ENCODE assay signal across 28 cellular contexts in genomic region chr3:152891678-152892077, GRCh38.
"Had no signal": no experiment of that assay in that cellular context is flagged by ENCODE, and none has a peak within 500 bp of the region (broad histone marks: within the 10 kb centered on the region; RNA-seq: fewer than 3 reads in every experiment).

No MANE protein-coding gene starts in this region.

- H3K36me3 ChIP-seq: colonic mucosa, esophagus muscularis mucosa, gastrocnemius medialis, gastroesophageal sphincter, heart left ventricle, heart right ventricle had no signal

- H3K27me3 ChIP-seq: colonic mucosa, esophagus muscularis mucosa, esophagus squamous epithelium, foreskin keratinocyte, gastrocnemius medialis, gastroesophageal sphincter, heart left ventricle, heart right ventricle had no signal

- ATAC-seq: effector memory CD8-positive, alpha-beta T cell; esophagus mucosa; foreskin keratinocyte; gastrocnemius medialis; gastroesophageal sphincter; heart left ventricle; heart right ventricle had no signal

- DNase-seq: colonic mucosa; cortex of kidney; dermis blood vessel endothelial cell; dorsolateral prefrontal cortex; effector CD4-positive, alpha-beta T cell; effector CD8-positive, alpha-beta T cell; effector memory CD4-positive, alpha-beta T cell; effector memory CD8-positive, alpha-beta T cell; endodermal cell; erythroblast; esophagus squamous epithelium; foreskin fibroblast; foreskin keratinocyte; foreskin melanocyte; gastrocnemius medialis; glutamatergic neuron; head of caudate nucleus; heart left ventricle; heart right ventricle had no signal

- H3K9me3 ChIP-seq: colonic mucosa, esophagus muscularis mucosa, esophagus squamous epithelium, gastrocnemius medialis, gastroesophageal sphincter, heart left ventricle, heart right ventricle had no signal

- H3K4me1 ChIP-seq: colonic mucosa, esophagus muscularis mucosa, esophagus squamous epithelium, foreskin keratinocyte, gastrocnemius medialis, gastroesophageal sphincter, heart left ventricle, heart right ventricle had no signal

- H3K4me3 ChIP-seq: colonic mucosa, coronary artery, dorsolateral prefrontal cortex, esophagus muscularis mucosa, esophagus squamous epithelium, gastrocnemius medialis, gastroesophageal sphincter, heart left ventricle, heart right ventricle had no signal

- H3K27ac ChIP-seq: colonic mucosa, coronary artery, dorsolateral prefrontal cortex, epithelial cell of prostate, esophagus muscularis mucosa, esophagus squamous epithelium, foreskin keratinocyte, gastrocnemius medialis, gastroesophageal sphincter, heart left ventricle, heart right ventricle had no signal

- FAIRE-seq: colon, endometrium, endothelial cell of umbilical vein, frontal cortex had no signal
